ENCODE assay signal across 8 cellular contexts in the genomic region with DNA sequence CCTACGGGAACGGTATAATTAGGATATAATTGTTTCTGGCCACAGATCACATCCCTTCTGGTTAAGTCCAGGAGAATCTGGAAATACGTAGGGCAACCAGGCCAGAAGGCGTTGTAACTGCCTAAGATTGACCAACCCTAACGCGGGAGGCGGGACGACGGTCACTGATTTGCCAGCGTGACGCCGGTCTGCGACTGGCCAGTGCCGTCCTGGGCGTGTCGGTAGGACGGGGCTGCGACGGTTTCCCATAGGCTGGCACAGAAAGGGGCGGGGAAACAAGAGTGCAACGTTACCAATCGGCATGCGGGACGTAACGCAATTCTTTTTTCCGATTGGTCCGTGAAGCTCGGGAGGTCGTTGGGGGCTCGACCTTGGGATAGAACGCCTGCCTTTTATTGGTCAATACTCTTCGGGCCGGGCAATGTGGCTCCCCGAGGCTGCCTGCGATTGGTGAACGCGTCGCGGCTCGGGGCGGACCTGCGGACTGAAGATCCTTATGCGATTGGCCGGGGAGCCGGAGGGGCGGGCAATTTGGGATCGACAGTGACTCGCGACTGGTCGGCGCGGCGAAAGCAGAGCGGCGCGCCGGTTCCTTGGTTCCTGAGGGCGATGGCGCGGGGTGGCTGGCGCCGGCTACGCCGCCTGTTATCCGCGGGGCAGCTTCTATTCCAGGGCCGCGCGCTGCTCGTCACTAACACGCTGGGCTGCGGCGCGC. TPM values are rescaled to one million over a fixed set of nuclear protein-coding genes. Genes with fewer than 3 reads are reported as not detected.
DNase-seq lines count a peak whose midpoint lies in the region; ATAC-seq and TF ChIP-seq lines count a peak whose summit lies in the region.

A gene (plus strand): TSS at position 546 of the 715 bp plus-strand sequence. CDS start 64 bp downstream, at position 610.

- H3K27me3 Mint-ChIP-seq in natural killer cell treated with Interleukin-12 subunit alpha and Interleukin-12 subunit beta and Interleukin-15 and Interleukin-18, amount 100 ng/mL, for 72 hours, result no peaks in the 10 kb centered on the region

- peak within 1 kb of the TSS; percentile 90 for H3K4me3 Mint-ChIP-seq in natural killer cell treated with Interleukin-12 subunit alpha and Interleukin-12 subunit beta and Interleukin-15 and Interleukin-18, amount 100 ng/mL, for 72 hours

- H3K27ac Mint-ChIP-seq in natural killer cell treated with Interleukin-12 subunit alpha and Interleukin-12 subunit beta and Interleukin-15 and Interleukin-18, amount 100 ng/mL, for 72 hours, result peak within 1 kb of the TSS; percentile 78 to 91

- H3K27me3 ChIP-seq in H7 (ENCODE audit: control insufficient read depth, insufficient read depth, low read length), result no peaks in the 10 kb centered on the region

- no peaks in the 10 kb centered on the region for H3K9me3 Mint-ChIP-seq in natural killer cell treated with Interleukin-12 subunit alpha and Interleukin-12 subunit beta and Interleukin-15 and Interleukin-18, amount 100 ng/mL, for 72 hours

- H3K4me1 Mint-ChIP-seq in natural killer cell treated with Interleukin-12 subunit alpha and Interleukin-12 subunit beta and Interleukin-15 and Interleukin-18, amount 100 ng/mL, for 72 hours (ENCODE audit: low read depth in 2 of 2), result peaks cover 22 to 27% of the 10 kb centered on the region in 2 donors

- peak; percentile 96 for ATAC-seq in natural killer cell treated with Interleukin-12 subunit alpha and Interleukin-12 subunit beta and Interleukin-15 and Interleukin-18, amount 100 ng/mL, for 72 hours
- peak; percentile 95 for ATAC-seq in stimulated activated naive CD8-positive, alpha-beta T cell treated with anti-CD3 and anti-CD28 coated beads, Interleukin-15, Interleukin-2, amounts not matched to agents 100 U/mL and 50 U/mL, for 24 hours

- TF ChIP-seq CTCF in fibroblast of pulmonary artery (IDR thresholded peaks at IDR 0.05; ENCODE audit: low read length, missing control alignments), result no peak

- no peaks in the 10 kb centered on the region for H3K36me3 Mint-ChIP-seq in natural killer cell treated with Interleukin-12 subunit alpha and Interleukin-12 subunit beta and Interleukin-15 and Interleukin-18, amount 100 ng/mL, for 72 hours

- H3K4me3 ChIP-seq in H7 (ENCODE audit: insufficient read depth, low read depth, low read length) (peak within 1 kb of the TSS; percentile 74), fibroblast of pulmonary artery (replicated peaks; ENCODE audit: low read depth, low read length) (peak within 1 kb of the TSS; percentile 82)

- DNase-seq in EL, result peak; percentile 100
- DNase-seq in H7, result peak; percentile 98
- peak; percentile 100 for DNase-seq in M059J (ENCODE audit: low read depth)
- DNase-seq in SHP77 (lab: John Stamatoyannopoulos, UW), result peak; percentile 99
- DNase-seq in activated effector memory CD4-positive, alpha-beta T cell treated with anti-CD3 and anti-CD28 coated beads, Interleukin-2, amount 50 U/mL, for 16 hours, result peak; percentile 100
- DNase-seq in fibroblast of pulmonary artery (ENCODE audit: low read depth), result peak; percentile 100
- DNase-seq in natural killer cell treated with Interleukin-12 subunit alpha and Interleukin-12 subunit beta and Interleukin-15 and Interleukin-18, amount 100 ng/mL, for 72 hours (ENCODE audit: low spot score), result peak; percentile 99
- DNase-seq in stimulated activated naive CD8-positive, alpha-beta T cell treated with anti-CD3 and anti-CD28 coated beads, Interleukin-15, Interleukin-2, amounts not matched to agents 100 U/mL and 50 U/mL, for 24 hours, result peak; percentile 98

- peaks cover 14% of the 10 kb centered on the region for H3K36me3 ChIP-seq in H7 (replicated peaks; ENCODE audit: control insufficient read depth, insufficient read depth, low read length)

RNA-seq across cellular contexts. Expression of the gene that starts here (rescaled TPM):
- 29.2 and 45.0 TPM in 2 replicates for total RNA-seq in H7 (2014; rRNA removed; shearing (Covaris generic))
- 32.4 and 33.4 TPM in 2 replicates for total RNA-seq in M059J (2014; rRNA removed; shearing (Covaris generic))
- 10 to 100 TPM; 17.4 to 34.2 TPM for total RNA-seq in natural killer cell treated with Interleukin-12 subunit alpha and Interleukin-12 subunit beta and Interleukin-15 and Interleukin-18, amount 100 ng/mL, for 72 hours

Comparison
In these comparisons a context has a peak if more than half of its experiments do, and no peak if none do; other contexts are left out.
1. Peak in every context shown above with its lines: DNase-seq, ATAC-seq and H3K4me3 ChIP-seq.